In genomic region chr21:16821588-16821987, GRCh38 we compare ENCODE assay signal across 17 cellular contexts.
"Had no signal": no experiment of that assay in that cellular context is flagged by ENCODE, and none has a peak within 500 bp of the region (broad histone marks: within the 10 kb centered on the region; RNA-seq: fewer than 3 reads in every experiment).

No MANE protein-coding gene starts in this region.

- H3K4me3 Mint-ChIP-seq: activated T-helper 17 cell treated with anti-CD3 and anti-CD28 coated beads, Interleukin-2, amount 50 U/mL, for 72 hours; naive thymus-derived CD4-positive, alpha-beta T cell; stimulated activated naive CD8-positive, alpha-beta T cell treated with anti-CD3 and anti-CD28 coated beads, Interleukin-15, amount 100 ng/mL, for 72 hours; type B pancreatic cell had no signal

- FAIRE-seq: colon, endothelial cell of umbilical vein had no signal

- H3K36me3 Mint-ChIP-seq: naive thymus-derived CD4-positive, alpha-beta T cell; type B pancreatic cell had no signal

- H3K4me3 ChIP-seq: esophagus squamous epithelium, lung, right atrium auricular region, smooth muscle cell had no signal

- H3K36me3 ChIP-seq: esophagus squamous epithelium, right atrium auricular region had no signal

- H3K27me3 Mint-ChIP-seq: activated T-helper 17 cell treated with anti-CD3 and anti-CD28 coated beads, Interleukin-2, amount 50 U/mL, for 72 hours; naive thymus-derived CD4-positive, alpha-beta T cell; stimulated activated naive CD8-positive, alpha-beta T cell treated with anti-CD3 and anti-CD28 coated beads, Interleukin-15, amount 100 ng/mL, for 72 hours; type B pancreatic cell had no signal

- H3K4me1 ChIP-seq: esophagus squamous epithelium, right atrium auricular region had no signal

- H3K4me2 ChIP-seq: smooth muscle cell had no signal

- H3K4me1 Mint-ChIP-seq: activated T-helper 17 cell treated with anti-CD3 and anti-CD28 coated beads, Interleukin-2, amount 50 U/mL, for 72 hours; naive thymus-derived CD4-positive, alpha-beta T cell; stimulated activated naive CD8-positive, alpha-beta T cell treated with anti-CD3 and anti-CD28 coated beads, Interleukin-15, amount 100 ng/mL, for 72 hours had no signal

- H3K9me3 ChIP-seq: esophagus squamous epithelium, right atrium auricular region had no signal

- H3K27me3 ChIP-seq: esophagus squamous epithelium, right atrium auricular region had no signal

- DNase-seq: activated CD4-positive, alpha-beta T cell treated with anti-CD3 and anti-CD28 coated beads, Interleukin-2, amount 50 U/mL, for 48 hours; activated naive CD4-positive, alpha-beta T cell treated with Interleukin-2 at 50 U/mL for 16 hours; aorta; effector CD8-positive, alpha-beta T cell; esophagus squamous epithelium; midbrain; naive thymus-derived CD4-positive, alpha-beta T cell; stimulated activated naive CD8-positive, alpha-beta T cell treated with anti-CD3 and anti-CD28 coated beads, Interleukin-15, amount 100 ng/mL, for 72 hours; T-helper 1 cell; T1000 had no signal

- H3K27ac ChIP-seq: esophagus squamous epithelium, right atrium auricular region had no signal

- H3K27ac Mint-ChIP-seq: activated T-helper 17 cell treated with anti-CD3 and anti-CD28 coated beads, Interleukin-2, amount 50 U/mL, for 72 hours; naive thymus-derived CD4-positive, alpha-beta T cell; stimulated activated naive CD8-positive, alpha-beta T cell treated with anti-CD3 and anti-CD28 coated beads, Interleukin-15, amount 100 ng/mL, for 72 hours; type B pancreatic cell had no signal

- ATAC-seq: activated T-helper 17 cell treated with anti-CD3 and anti-CD28 coated beads, Interleukin-2, amount 50 U/mL, for 72 hours; naive thymus-derived CD4-positive, alpha-beta T cell; stimulated activated naive CD8-positive, alpha-beta T cell treated with anti-CD3 and anti-CD28 coated beads, Interleukin-15, amount 100 ng/mL, for 72 hours had no signal
